Comparison of ENCODE assay signal across 12 cellular contexts in genomic region chr7:7122701-7123281, GRCh38. TPM values are rescaled to one million over a fixed set of nuclear protein-coding genes. Genes with fewer than 3 reads are reported as not detected.
A peak's percentile ranks its signal among the peaks of the same experiment; 100 is the strongest.
DNase-seq lines count a peak whose midpoint lies in the region; ATAC-seq and TF ChIP-seq lines count a peak whose summit lies in the region.
"Had no signal": no experiment of that assay in that cellular context is flagged by ENCODE, and none has a peak within 500 bp of the region (broad histone marks: within the 10 kb centered on the region; RNA-seq: fewer than 3 reads in every experiment).

No MANE protein-coding gene starts in this region.

- H3K36me3 ChIP-seq in GM23248 (ENCODE audit: low read depth) = no peaks in the 10 kb centered on the region
- no peaks in the 10 kb centered on the region for H3K36me3 ChIP-seq in RWPE2 (ENCODE audit: low read depth)
- H3K36me3 ChIP-seq: ascending aorta had no signal

- peak; percentile 41; the same call in 2 of the 3 replicates for ATAC-seq in RWPE2 (ENCODE audit: low read depth)

- in situ Hi-C loops in GM23248 (cut with MboI) = loop anchor here (25.0 kb wide), 1 partner anchor 290 kb away; no protein-coding TSS in a partner anchor

- TF ChIP-seq CTCF in RWPE2 (IDR thresholded peaks at IDR 0.05; ENCODE audit: poor library complexity, severe bottlenecking) (no peak), fibroblast of the aortic adventitia (IDR thresholded peaks at IDR 0.05; ENCODE audit: insufficient read depth, low read length) (no peak)

- H2AFZ ChIP-seq in GM23248 = no peak overlapping the region
- H2AFZ ChIP-seq: parathyroid adenoma had no signal

- H4K20me1 ChIP-seq in GM23248 (ENCODE audit: insufficient read depth) = no peaks in the 10 kb centered on the region; the same call in 1 of the 2 replicates

- H3F3A ChIP-seq in GM23248 (ENCODE audit: insufficient read depth) = peaks cover 28% of the 10 kb centered on the region

- H3K27ac ChIP-seq in GM23248 (peak overlapping the region; percentile 74), RWPE2 (ENCODE audit: poor library complexity, severe bottlenecking) (no peak overlapping the region)
- H3K27ac ChIP-seq: parathyroid adenoma had no signal

- DNase-seq in GM23248 = peak; percentile 93
- no peak for DNase-seq in RWPE2 (ENCODE audit: low spot score)
- peak; percentile 100 for DNase-seq in fibroblast of the aortic adventitia (ENCODE audit: low read depth)
- DNase-seq in skeletal muscle cell (ENCODE audit: low read depth) = peak; percentile 89
- no peak for DNase-seq in DMS53 treated with DMSO at 0.1 percent for 48 hours (lab: John Stamatoyannopoulos, UW; ENCODE audit: unreplicated experiment)
- no peak for DNase-seq in NCI-H2196 treated with DMSO at 0.1 percent for 48 hours (lab: John Stamatoyannopoulos, UW; ENCODE audit: unreplicated experiment)
- no peak for DNase-seq in hypothalamus (lab: John Stamatoyannopoulos, UW)
- DNase-seq: DMS153, NCI-H748 treated with DMSO at 0.1 percent for 48 hours, T1000 had no signal

- H3K9me3 ChIP-seq in GM23248 (ENCODE audit: low read depth) = no peaks in the 10 kb centered on the region
- H3K9me3 ChIP-seq in RWPE2 (ENCODE audit: severe bottlenecking) = no peaks in the 10 kb centered on the region
- H3K9me3 ChIP-seq: ascending aorta had no signal

- peak overlapping the region; percentile 10; the same call in 1 of the 2 replicates for H3K9ac ChIP-seq in GM23248
- H3K9ac ChIP-seq: parathyroid adenoma had no signal

- 3 to 4% methylated on average over 4 of the region's 4 CpGs for WGBS in GM23248 (ENCODE audit: low coverage in 1 of 2, low lambda C conversion rate in 2 of 2, missing lambda C conversion rate in 2 of 2), 2 experiments

- H3K4me2 ChIP-seq in GM23248 (ENCODE audit: unreplicated experiment) = peak overlapping the region; percentile 59

- H3K79me2 ChIP-seq in GM23248 (ENCODE audit: insufficient read depth) = no peaks in the 10 kb centered on the region
- H3K79me2 ChIP-seq: parathyroid adenoma had no signal

- H3K4me1 ChIP-seq in GM23248 (ENCODE audit: insufficient read depth) (peaks cover 24% of the 10 kb centered on the region), RWPE2 (ENCODE audit: insufficient read depth, poor library complexity, severe bottlenecking) (peaks cover 8% of the 10 kb centered on the region)
- H3K4me1 ChIP-seq: ascending aorta had no signal

- no peaks in the 10 kb centered on the region for H3K9me2 ChIP-seq in GM23248 (ENCODE audit: insufficient read depth)

- H3K27me3 ChIP-seq in GM23248 (replicated peaks; ENCODE audit: insufficient read depth) = no peaks in the 10 kb centered on the region
- no peaks in the 10 kb centered on the region for H3K27me3 ChIP-seq in RWPE2 (ENCODE audit: insufficient read depth, poor library complexity, severe bottlenecking)
- H3K27me3 ChIP-seq: ascending aorta had no signal

- H3K4me3 ChIP-seq in GM23248 = peak overlapping the region; percentile 47; the same call in 1 of the 2 replicates
- no peak overlapping the region for H3K4me3 ChIP-seq in RWPE2 (ENCODE audit: severe bottlenecking)
- H3K4me3 ChIP-seq in fibroblast of the aortic adventitia (ENCODE audit: low read depth, low read length) = no peak overlapping the region
- H3K4me3 ChIP-seq in skeletal muscle cell (ENCODE audit: low read depth, low read length) = no peak overlapping the region
- H3K4me3 ChIP-seq: ascending aorta had no signal

RNA-seq across cellular contexts. Expression of gene C1GALT1, which starts 59.6 kb away (rescaled TPM):
- total RNA-seq in GM23248 (2014; rRNA removed; shearing (Covaris generic)) = 72.7 and 114 TPM in 2 replicates
- polyA plus RNA-seq in GM23248 (2016; fragmentation: Nextera tagmentation; extraction: Ambion mirVana) = 75.2 and 79.0 TPM in 2 replicates
- 14.0 and 90.0 TPM in 2 replicates for total RNA-seq in fibroblast of the aortic adventitia (ENCODE audit: low replicate concordance)

Comparison
In these comparisons a context has a peak if more than half of its experiments do, and no peak if none do; other contexts are left out.
1. DNase-seq: peak in GM23248 (single experiment), fibroblast of the aortic adventitia (single experiment) and skeletal muscle cell (single experiment); none in RWPE2 (single experiment), DMS53 treated with DMSO at 0.1 percent for 48 hours (single experiment), NCI-H2196 treated with DMSO at 0.1 percent for 48 hours (single experiment) and hypothalamus (0 of 51).